In the genomic region with DNA sequence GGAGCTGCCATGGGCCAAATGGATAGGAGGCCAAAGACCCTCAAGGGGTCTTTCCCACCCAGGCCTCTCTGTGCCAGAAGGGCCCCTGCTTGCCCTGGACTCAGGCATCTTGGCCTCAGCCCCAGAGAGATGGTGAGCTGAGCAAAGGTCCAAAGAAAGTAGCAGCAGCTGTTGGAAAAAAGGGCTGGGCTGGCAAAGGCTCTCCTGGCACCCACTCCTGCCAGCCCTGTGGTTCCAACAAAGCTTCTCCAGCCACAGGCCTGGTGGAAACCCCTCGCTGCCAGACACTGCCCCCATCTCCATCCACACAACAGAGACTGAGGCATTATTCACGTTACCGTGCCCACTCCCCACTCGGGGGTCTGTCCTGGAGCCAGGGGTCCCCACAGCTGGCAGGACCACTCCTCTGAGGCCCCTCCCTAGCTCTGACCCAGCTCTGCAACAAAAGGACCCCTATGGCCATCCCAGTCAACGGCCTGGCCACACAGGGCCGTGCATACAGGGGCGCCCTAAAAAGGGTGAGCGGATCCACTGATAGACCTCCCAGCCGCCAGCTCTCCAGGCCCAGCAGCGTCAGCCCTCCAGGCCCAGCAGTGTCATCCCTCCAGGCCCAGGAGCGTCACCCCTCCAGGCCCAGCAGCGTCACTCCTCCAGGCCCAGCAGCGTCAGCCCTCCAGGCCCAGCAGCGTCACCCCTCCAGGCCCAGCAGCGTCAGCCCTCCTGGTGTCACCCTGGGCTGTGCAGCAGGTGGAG, we compare ENCODE assay signal across 1 cellular context.
TF ChIP-seq lines count a peak whose summit lies in the region.

No MANE protein-coding gene starts in this region.

TF ChIP-seq in K562, 482 proteins besides CTCF, POLR2A, EP300 and RAD21:
- TF ChIP-seq, protein P1, sequence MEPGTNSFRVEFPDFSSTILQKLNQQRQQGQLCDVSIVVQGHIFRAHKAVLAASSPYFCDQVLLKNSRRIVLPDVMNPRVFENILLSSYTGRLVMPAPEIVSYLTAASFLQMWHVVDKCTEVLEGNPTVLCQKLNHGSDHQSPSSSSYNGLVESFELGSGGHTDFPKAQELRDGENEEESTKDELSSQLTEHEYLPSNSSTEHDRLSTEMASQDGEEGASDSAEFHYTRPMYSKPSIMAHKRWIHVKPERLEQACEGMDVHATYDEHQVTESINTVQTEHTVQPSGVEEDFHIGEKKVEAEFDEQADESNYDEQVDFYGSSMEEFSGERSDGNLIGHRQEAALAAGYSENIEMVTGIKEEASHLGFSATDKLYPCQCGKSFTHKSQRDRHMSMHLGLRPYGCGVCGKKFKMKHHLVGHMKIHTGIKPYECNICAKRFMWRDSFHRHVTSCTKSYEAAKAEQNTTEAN (CRISPR knock-in tag; IDR thresholded peaks at IDR 0.05), result no peak
- no peak for TF ChIP-seq HES1 (IDR thresholded peaks at IDR 0.05; ENCODE audit: low read depth)
- TF ChIP-seq, protein P2, sequence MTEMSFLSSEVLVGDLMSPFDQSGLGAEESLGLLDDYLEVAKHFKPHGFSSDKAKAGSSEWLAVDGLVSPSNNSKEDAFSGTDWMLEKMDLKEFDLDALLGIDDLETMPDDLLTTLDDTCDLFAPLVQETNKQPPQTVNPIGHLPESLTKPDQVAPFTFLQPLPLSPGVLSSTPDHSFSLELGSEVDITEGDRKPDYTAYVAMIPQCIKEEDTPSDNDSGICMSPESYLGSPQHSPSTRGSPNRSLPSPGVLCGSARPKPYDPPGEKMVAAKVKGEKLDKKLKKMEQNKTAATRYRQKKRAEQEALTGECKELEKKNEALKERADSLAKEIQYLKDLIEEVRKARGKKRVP (CRISPR knock-in tag; IDR thresholded peaks at IDR 0.05), result no peak
- no peak for TF ChIP-seq ZNF217 (CRISPR knock-in tag; IDR thresholded peaks at IDR 0.05)
- no peak for TF ChIP-seq NCOR1 (IDR thresholded peaks at IDR 0.05)
- no peak for TF ChIP-seq RUNX1 (IDR thresholded peaks at IDR 0.05; ENCODE audit: low read depth)
- TF ChIP-seq LCOR (CRISPR knock-in tag; IDR thresholded peaks at IDR 0.05), result no peak
- no peak for TF ChIP-seq EZH2 (IDR thresholded peaks at IDR 0.05; ENCODE audit: borderline replicate concordance, low read depth, low read length)
- 0 out of 2 replicates have a peak, but pooled peaks have one; percentile 18 for TF ChIP-seq CREM (IDR thresholded peaks at IDR 0.05; ENCODE audit: low read depth)
